In genomic region chr5:77971965-77972544, GRCh38 we compare ENCODE assay signal across 1 cellular context.
TF ChIP-seq lines count a peak whose summit lies in the region.

No MANE protein-coding gene starts in this region.

TF ChIP-seq in SK-N-SH, 30 proteins besides CTCF, POLR2A, EP300 and RAD21 (continued from another document):
- TF ChIP-seq ZBTB33 (IDR thresholded peaks at IDR 0.05; ENCODE audit: borderline replicate concordance, low read depth) = no peak
TF ChIP-seq in SK-N-SH: peak in this region for 0.
